22 cellular contexts compared by ENCODE assay signal in the genomic region with DNA sequence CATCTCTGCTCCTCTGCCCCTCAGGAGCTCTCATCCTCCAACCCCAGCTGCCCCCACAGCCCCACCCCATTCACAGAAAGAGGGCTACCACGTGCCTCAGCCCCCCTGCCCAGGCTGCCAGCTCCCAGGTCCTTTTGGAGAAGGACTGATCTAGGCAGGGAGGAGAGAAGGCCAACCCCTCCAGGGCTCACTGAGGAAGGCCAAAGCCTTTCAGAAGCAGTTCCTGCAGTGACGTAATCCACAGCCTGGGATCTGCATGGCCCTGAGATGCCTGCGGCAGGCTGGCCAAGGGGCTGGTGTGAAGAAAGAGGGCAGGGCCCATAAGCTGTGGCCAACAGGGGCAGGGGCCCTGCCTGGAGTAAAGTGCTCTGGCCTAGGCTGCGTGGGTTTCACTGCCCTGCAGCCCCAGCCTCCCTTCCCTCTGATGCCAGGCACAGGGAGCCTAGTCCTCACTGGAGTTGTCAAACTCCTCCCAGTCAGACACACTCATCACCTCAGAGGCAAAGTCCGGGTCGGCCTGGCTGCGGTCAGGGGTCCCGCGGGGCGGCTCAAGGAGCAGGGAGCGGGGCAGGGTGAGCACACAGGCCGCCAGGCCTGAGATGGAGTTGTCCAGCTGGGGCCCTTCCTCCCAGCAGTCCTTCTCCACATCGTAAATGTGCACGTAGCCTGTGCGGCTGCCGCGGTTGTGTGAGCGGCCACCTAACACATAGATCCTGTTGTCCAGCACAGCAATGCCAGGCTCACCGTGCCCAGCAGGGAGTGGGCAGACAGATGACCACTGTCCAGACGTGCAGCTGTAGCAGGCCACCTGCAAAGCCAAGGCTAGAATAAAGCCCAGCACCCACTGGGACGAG. TPM values are rescaled to one million over a fixed set of nuclear protein-coding genes. Genes with fewer than 3 reads are reported as not detected.
DNase-seq lines count a peak whose midpoint lies in the region; ATAC-seq and TF ChIP-seq lines count a peak whose summit lies in the region.
"Had no signal": no experiment of that assay in that cellular context is flagged by ENCODE, and none has a peak within 500 bp of the region (broad histone marks: within the 10 kb centered on the region; RNA-seq: fewer than 3 reads in every experiment).

No MANE protein-coding gene starts in this region.

- WGBS in GM23248 (ENCODE audit: low coverage in 1 of 2, low lambda C conversion rate in 2 of 2, missing lambda C conversion rate in 2 of 2), 2 experiments = 73% methylated on average over 20 of the region's 21 CpGs
- WGBS in spleen, 5 donors = 68 to 91% (median 84%) methylated on average over 13 to 21 of the region's 21 CpGs

- no peak overlapping the region for H2AFZ ChIP-seq in GM23248

- H3K4me1 ChIP-seq in GM23248 (ENCODE audit: insufficient read depth) (no peaks in the 10 kb centered on the region), ascending aorta (peaks cover 0 to 3% of the 10 kb centered on the region in 2 donors), spleen (peaks cover 0 to 47% (median 25%) of the 10 kb centered on the region in 6 donors)

- no peaks in the 10 kb centered on the region for H4K20me1 ChIP-seq in GM23248 (ENCODE audit: insufficient read depth)

- in situ Hi-C loops in GM23248 (cut with MboI) = no loop called here

- intact Hi-C loops in ascending aorta (cut with DNase I) = no loop called here
- intact Hi-C loops in left cardiac atrium (cut with DNase I) = no loop called here
- intact Hi-C loops in spleen (cut with DNase I; ENCODE audit: low total_unique reads) = no loop called here

- H3K9ac ChIP-seq in GM23248 = no peak overlapping the region
- H3K9ac ChIP-seq: BLaER1 treated with 17β-estradiol and CSF1 and Interleukin-3, amounts not matched to agents 10 nM and 100 nM had no signal

- TF ChIP-seq CTCF in ascending aorta (IDR thresholded peaks at IDR 0.05) (no peak), spleen (IDR thresholded peaks at IDR 0.05 in 8 of 11, conservative IDR thresholded peaks at IDR 0.05 in 3 of 11) (no peak)

- no peaks in the 10 kb centered on the region for H3K9me2 ChIP-seq in GM23248 (ENCODE audit: insufficient read depth)

- H3K36me3 ChIP-seq in GM23248 (ENCODE audit: low read depth) (no peaks in the 10 kb centered on the region), ascending aorta (peaks cover 16 to 23% of the 10 kb centered on the region in 2 donors), spleen (peaks cover 0 to 62% (median 36%) of the 10 kb centered on the region in 6 donors)

- TF ChIP-seq POLR2A in spleen (IDR thresholded peaks at IDR 0.05) = no peak

- H3K4me3 ChIP-seq in GM23248 (no peak overlapping the region), ascending aorta (no peak overlapping the region), spleen (no peak overlapping the region)
- H3K4me3 ChIP-seq: BLaER1 treated with 17β-estradiol and CSF1 and Interleukin-3, amounts not matched to agents 10 nM and 100 nM; left lung; stomach had no signal

- H3K27ac ChIP-seq in GM23248 = no peak overlapping the region
- peak overlapping the region; percentile 27 to 28 for H3K27ac ChIP-seq in ascending aorta
- H3K27ac ChIP-seq in spleen = peak overlapping the region in 5 of 8 donors; percentile 31 to 54 (median 40)
- no peak overlapping the region for H3K27ac ChIP-seq in caudate nucleus (ENCODE audit: low read depth, low read length)
- H3K27ac ChIP-seq: BLaER1 treated with 17β-estradiol and CSF1 and Interleukin-3, amounts not matched to agents 10 nM and 100 nM; left lung; VCaP had no signal

- DNase-seq in GM23248 = peak; percentile 48
- no peak for DNase-seq in ascending aorta (ENCODE audit: low spot score in 2 of 2)
- peak; percentile 50 for DNase-seq in left cardiac atrium
- peak; percentile 61 for DNase-seq in spleen
- no peak for DNase-seq in NCI-H2081 treated with DMSO at 0.1 percent for 48 hours (lab: John Stamatoyannopoulos, UW)
- no peak for DNase-seq in caudate nucleus (lab: John Stamatoyannopoulos, UW)
- DNase-seq: activated CD4-positive, alpha-beta memory T cell treated with anti-CD3 and anti-CD28 coated beads, Interleukin-2, amount 10 ng/mL, durations not matched to agents 7 days and 5 days; activated T-cell treated with anti-CD3 and anti-CD28 coated beads, Interleukin-2, amount 50 U/mL, for 48 hours; amniotic stem cell; cortex of kidney; DMS153; erythroblast; Karpas-422; NCI-H1694 treated with DMSO at 0.1 percent for 48 hours; NCI-H510A treated with DMSO at 0.1 percent for 48 hours; OCI-M1; stomach had no signal

- no peak overlapping the region for H3K4me2 ChIP-seq in GM23248 (ENCODE audit: unreplicated experiment)

- H3F3A ChIP-seq in GM23248 (ENCODE audit: insufficient read depth) = no peaks in the 10 kb centered on the region

- 0 out of 2 replicates have a peak, but pooled peaks cover 4% of the 10 kb centered on the region for H3K79me2 ChIP-seq in GM23248 (ENCODE audit: insufficient read depth)

- no peaks in the 10 kb centered on the region for H3K9me3 ChIP-seq in GM23248 (ENCODE audit: low read depth)
- no peaks in the 10 kb centered on the region for H3K9me3 ChIP-seq in ascending aorta
- no peaks in the 10 kb centered on the region for H3K9me3 ChIP-seq in spleen
- H3K9me3 ChIP-seq: BLaER1 treated with 17β-estradiol and CSF1 and Interleukin-3, amounts not matched to agents 10 nM and 100 nM; left lung; stomach had no signal

- peak in 1 of 2 donors; percentile 13 for ATAC-seq in left cardiac atrium
- ATAC-seq in GM21515 (IDR thresholded peaks at IDR 0.05; ENCODE audit: unreplicated experiment) = no peak
- ATAC-seq in GM21529 (IDR thresholded peaks at IDR 0.05; ENCODE audit: unreplicated experiment) = no peak
- ATAC-seq: left lung had no signal

- H3K27me3 ChIP-seq in GM23248 (replicated peaks; ENCODE audit: insufficient read depth) = no peaks in the 10 kb centered on the region
- H3K27me3 ChIP-seq in ascending aorta = no peaks in the 10 kb centered on the region
- H3K27me3 ChIP-seq in spleen (replicated peaks in 1 of 7) = peaks cover 0 to 22% (median 16%) of the 10 kb centered on the region in 7 donors

RNA-seq across cellular contexts. Expression of a gene that starts 4.2 kb away (rescaled TPM):
- 45.6 and 46.9 TPM in 2 replicates for total RNA-seq in GM23248 (2014; rRNA removed; shearing (Covaris generic))
- polyA plus RNA-seq in GM23248 (2016; fragmentation: Nextera tagmentation; extraction: Ambion mirVana) = 7.9 and 10.2 TPM in 2 replicates
- 133 TPM for total RNA-seq in ascending aorta
- total RNA-seq in left cardiac atrium = 1 to 10 TPM; 3.2 to 8.3 TPM
- total RNA-seq in spleen = 10 to 100 TPM in 5 of 7 donors, 1 to 10 TPM in 2; 7.1 to 18.0 (median 10.6) TPM
- 1 to 10 TPM; 1.1 to 3.0 (median 1.2) TPM for polyA plus RNA-seq in spleen

RNA-seq across cellular contexts. Expression of a gene that starts 47.9 kb away (rescaled TPM):
- 8.0 and 11.5 TPM in 2 replicates for total RNA-seq in GM23248 (2014; rRNA removed; shearing (Covaris generic))
- polyA plus RNA-seq in GM23248 (2016; fragmentation: Nextera tagmentation; extraction: Ambion mirVana) (3.7 TPM in 2 replicates), spleen (1 to 10 TPM; 3.4 to 5.6 (median 3.5) TPM)
- total RNA-seq in ascending aorta (28.9 TPM), left cardiac atrium (1 to 10 TPM; 3.9 to 6.5 TPM), spleen (10 to 100 TPM in 2 of 7 donors, 1 to 10 TPM in 5; 6.2 to 11.7 (median 7.7) TPM)

RNA-seq across cellular contexts. Expression of a gene that starts 53.7 kb away (rescaled TPM):
- 37.7 and 41.3 TPM in 2 replicates for total RNA-seq in GM23248 (2014; rRNA removed; shearing (Covaris generic))
- 19.0 and 20.0 TPM in 2 replicates for polyA plus RNA-seq in GM23248 (2016; fragmentation: Nextera tagmentation; extraction: Ambion mirVana)
- total RNA-seq in ascending aorta = 63.8 TPM
- total RNA-seq in left cardiac atrium = 10 to 100 TPM; 18.7 to 19.6 TPM
- 10 to 100 TPM; 20.9 to 40.6 (median 36.0) TPM for total RNA-seq in spleen
- 10 to 100 TPM; 14.0 to 20.8 (median 15.4) TPM for polyA plus RNA-seq in spleen

Comparison
In these comparisons a context has a peak if more than half of its experiments do, and no peak if none do; other contexts are left out.
1. DNase-seq: peak in GM23248 (single experiment), left cardiac atrium (single experiment) and spleen (single experiment); none in ascending aorta (0 of 2), NCI-H2081 treated with DMSO at 0.1 percent for 48 hours (single experiment) and caudate nucleus (0 of 61).
2. H3K27ac ChIP-seq: peak in ascending aorta (2 of 2) and spleen (5 of 8); none in GM23248 (single experiment) and caudate nucleus (single experiment).